ENCODE assay signal across 10 cellular contexts in the genomic region with DNA sequence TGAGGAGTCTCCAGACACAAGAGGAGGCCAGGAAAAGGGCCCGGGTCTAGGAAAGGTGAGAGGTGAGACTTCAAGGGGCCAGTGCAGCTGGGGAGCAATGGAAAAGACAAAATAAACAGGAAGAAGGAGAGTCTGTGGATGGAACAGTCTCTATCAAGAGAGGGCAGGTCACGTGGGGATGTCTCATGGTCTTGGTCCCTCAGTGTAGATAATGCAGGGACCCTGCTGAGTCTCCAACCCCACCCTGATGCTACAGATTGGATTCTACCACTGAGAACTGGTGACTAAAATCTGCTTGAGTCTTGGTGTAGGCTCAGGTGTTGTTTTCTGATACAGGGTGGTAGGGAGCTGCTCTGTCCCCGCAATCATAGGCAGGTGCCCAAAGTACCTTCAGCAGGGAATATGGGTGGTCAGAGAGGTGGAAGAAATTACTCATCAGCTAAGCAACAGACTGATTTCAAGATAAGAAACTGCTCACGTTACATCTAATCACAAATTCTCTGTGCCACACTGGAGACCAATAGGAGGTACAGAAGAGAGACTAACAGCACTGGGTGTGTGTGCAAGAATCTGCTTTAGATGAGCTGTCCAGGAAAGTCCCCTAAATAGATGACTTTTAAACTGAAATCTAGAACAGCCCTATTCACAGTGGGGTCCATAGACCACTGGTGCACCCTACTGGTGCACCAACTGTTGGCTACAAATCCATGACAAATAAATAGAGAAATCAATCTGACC.
A peak's percentile ranks its signal among the peaks of the same experiment; 100 is the strongest.
DNase-seq lines count a peak whose midpoint lies in the region; ATAC-seq, FAIRE-seq and TF ChIP-seq lines count a peak whose summit lies in the region.
"Had no signal": no experiment of that assay in that cellular context is flagged by ENCODE, and none has a peak within 500 bp of the region (broad histone marks: within the 10 kb centered on the region; RNA-seq: fewer than 3 reads in every experiment).

No MANE protein-coding gene starts in this region.

- H3K36me3 ChIP-seq in astrocyte (ENCODE audit: insufficient read depth, low read length) (no peaks in the 10 kb centered on the region), smooth muscle cell (ENCODE audit: low read depth) (no peaks in the 10 kb centered on the region)

- ATAC-seq in activated T-cell treated with anti-CD3 and anti-CD28 coated beads, Interleukin-2, amount 50 U/mL, for 4 hours: peak; percentile 91 to 93
- peak; percentile 70 for ATAC-seq in HG03196 (IDR thresholded peaks at IDR 0.05; ENCODE audit: unreplicated experiment)
- no peak for ATAC-seq in GM21360 (IDR thresholded peaks at IDR 0.05; ENCODE audit: unreplicated experiment)

- no peak overlapping the region for H3K27ac ChIP-seq in astrocyte (ENCODE audit: low read depth, low read length)
- H3K27ac ChIP-seq in smooth muscle cell (ENCODE audit: low read depth): no peak overlapping the region

- H3K4me3 Mint-ChIP-seq in activated T-cell treated with anti-CD3 and anti-CD28 coated beads, Interleukin-2, amount 50 U/mL, for 4 hours: no peak overlapping the region
- no peak overlapping the region for H3K4me3 Mint-ChIP-seq in astrocyte (ENCODE audit: unreplicated experiment)
- H3K4me3 Mint-ChIP-seq in activated T-helper 1 cell treated with anti-CD3 and anti-CD28 coated beads, Interleukin-12 subunit alpha, Interleukin-12 subunit beta, Interleukin-2, Interleukin-4 antibody, amounts not matched to agents 30 ng/mL and 10 ng/mL and 1 ng/mL, durations not matched to agents 14 hours and 24 hours and 36 hours: no peak overlapping the region
- H3K4me3 Mint-ChIP-seq: T-helper 1 cell treated with Interleukin-12 subunit alpha and Interleukin-12 subunit beta and Interleukin-4 antibody, amounts not matched to agents 30 μg/mL and 1 μg/mL, for 36 hours had no signal

- peak; percentile 32 for TF ChIP-seq CTCF in astrocyte (IDR thresholded peaks at IDR 0.05; ENCODE audit: insufficient read depth, low read depth, low read length)
- TF ChIP-seq CTCF in smooth muscle cell (IDR thresholded peaks at IDR 0.05; ENCODE audit: borderline replicate concordance, insufficient read depth, poor library complexity, severe bottlenecking): peak; percentile 17

- H3K9ac ChIP-seq in astrocyte (ENCODE audit: low read length) (no peak overlapping the region), smooth muscle cell (ENCODE audit: low read depth) (no peak overlapping the region)

- H2AFZ ChIP-seq in astrocyte (ENCODE audit: low read depth, low read length) (no peak overlapping the region), smooth muscle cell (ENCODE audit: low read depth) (no peak overlapping the region)

- H3K36me3 Mint-ChIP-seq in activated T-cell treated with anti-CD3 and anti-CD28 coated beads, Interleukin-2, amount 50 U/mL, for 4 hours (ENCODE audit: insufficient read depth): no peaks in the 10 kb centered on the region
- H3K36me3 Mint-ChIP-seq in astrocyte (ENCODE audit: low read depth, unreplicated experiment): peaks cover 11% of the 10 kb centered on the region
- no peaks in the 10 kb centered on the region for H3K36me3 Mint-ChIP-seq in activated T-helper 1 cell treated with anti-CD3 and anti-CD28 coated beads, Interleukin-12 subunit alpha, Interleukin-12 subunit beta, Interleukin-2, Interleukin-4 antibody, amounts not matched to agents 30 ng/mL and 10 ng/mL and 1 ng/mL, durations not matched to agents 14 hours and 24 hours and 36 hours (ENCODE audit: low read depth)

- H3K79me2 ChIP-seq in astrocyte (ENCODE audit: insufficient read depth, low read length): no peaks in the 10 kb centered on the region
- no peaks in the 10 kb centered on the region for H3K79me2 ChIP-seq in smooth muscle cell (ENCODE audit: low read depth)

- H3K4me1 Mint-ChIP-seq in activated T-cell treated with anti-CD3 and anti-CD28 coated beads, Interleukin-2, amount 50 U/mL, for 4 hours (ENCODE audit: low read depth): peaks cover 48% of the 10 kb centered on the region
- peaks cover 13% of the 10 kb centered on the region for H3K4me1 Mint-ChIP-seq in astrocyte (ENCODE audit: low read depth, unreplicated experiment)
- H3K4me1 Mint-ChIP-seq in activated T-helper 1 cell treated with anti-CD3 and anti-CD28 coated beads, Interleukin-12 subunit alpha, Interleukin-12 subunit beta, Interleukin-2, Interleukin-4 antibody, amounts not matched to agents 30 ng/mL and 10 ng/mL and 1 ng/mL, durations not matched to agents 14 hours and 24 hours and 36 hours (ENCODE audit: low read depth): peaks cover 11% of the 10 kb centered on the region

- H3K4me2 ChIP-seq in astrocyte (ENCODE audit: low read length): no peak overlapping the region
- no peak overlapping the region for H3K4me2 ChIP-seq in smooth muscle cell

- WGBS in smooth muscle cell (ENCODE audit: low lambda C conversion rate): 81% methylated on average over 4 of the region's 4 CpGs

- intact Hi-C loops in activated T-helper 1 cell treated with anti-CD3 and anti-CD28 coated beads, Interleukin-12 subunit alpha, Interleukin-12 subunit beta, Interleukin-2, Interleukin-4 antibody, amounts not matched to agents 30 ng/mL and 10 ng/mL and 1 ng/mL, durations not matched to agents 14 hours and 24 hours and 36 hours (cut with micrococcal nuclease): loop anchor here (1.0 kb wide), 1 partner anchor 111 kb away; no protein-coding TSS in a partner anchor

- H3K27me3 ChIP-seq in astrocyte (ENCODE audit: insufficient read depth, low read length) (no peaks in the 10 kb centered on the region), smooth muscle cell (ENCODE audit: low read depth) (no peaks in the 10 kb centered on the region)

- H3K4me1 ChIP-seq in astrocyte (ENCODE audit: insufficient read depth, low read length) (no peaks in the 10 kb centered on the region), smooth muscle cell (ENCODE audit: low read depth) (peaks cover 6% of the 10 kb centered on the region)

- FAIRE-seq in astrocyte (lab: Jason Lieb, UNC): no peak
- FAIRE-seq: G401.6 had no signal

- no peaks in the 10 kb centered on the region for H3K9me3 Mint-ChIP-seq in activated T-cell treated with anti-CD3 and anti-CD28 coated beads, Interleukin-2, amount 50 U/mL, for 4 hours
- H3K9me3 Mint-ChIP-seq in astrocyte (ENCODE audit: unreplicated experiment): peaks cover 4% of the 10 kb centered on the region
- no peaks in the 10 kb centered on the region for H3K9me3 Mint-ChIP-seq in activated T-helper 1 cell treated with anti-CD3 and anti-CD28 coated beads, Interleukin-12 subunit alpha, Interleukin-12 subunit beta, Interleukin-2, Interleukin-4 antibody, amounts not matched to agents 30 ng/mL and 10 ng/mL and 1 ng/mL, durations not matched to agents 14 hours and 24 hours and 36 hours
- H3K9me3 Mint-ChIP-seq: T-helper 1 cell treated with Interleukin-12 subunit alpha and Interleukin-12 subunit beta and Interleukin-4 antibody, amounts not matched to agents 30 μg/mL and 1 μg/mL, for 36 hours had no signal

- DNase-seq in activated T-cell treated with anti-CD3 and anti-CD28 coated beads, Interleukin-2, amount 50 U/mL, for 4 hours: no peak
- no peak for DNase-seq in activated T-cell treated with anti-CD3 and anti-CD28 coated beads, Interleukin-2, amount 50 U/mL, for 1 hour
- peak; percentile 35 for DNase-seq in astrocyte (ENCODE audit: low read depth)
- no peak for DNase-seq in smooth muscle cell (lab: John Stamatoyannopoulos, UW; ENCODE audit: unreplicated experiment)
- no peak for DNase-seq in AG08396 (ENCODE audit: low spot score)
- no peak for DNase-seq in activated T-helper 1 cell treated with anti-CD3 and anti-CD28 coated beads, Interleukin-12 subunit alpha, Interleukin-12 subunit beta, Interleukin-2, Interleukin-4 antibody, amounts not matched to agents 30 ng/mL and 10 ng/mL and 1 ng/mL, durations not matched to agents 14 hours and 24 hours and 36 hours (ENCODE audit: low spot score)

- H3K9me3 ChIP-seq in astrocyte (ENCODE audit: insufficient read depth, low read depth, low read length): no peaks in the 10 kb centered on the region
- peaks cover under 1% of the 10 kb centered on the region for H3K9me3 ChIP-seq in smooth muscle cell (replicated peaks; ENCODE audit: low read depth)

- no peak overlapping the region for H3K27ac Mint-ChIP-seq in astrocyte (ENCODE audit: unreplicated experiment)
- no peak overlapping the region for H3K27ac Mint-ChIP-seq in activated T-helper 1 cell treated with anti-CD3 and anti-CD28 coated beads, Interleukin-12 subunit alpha, Interleukin-12 subunit beta, Interleukin-2, Interleukin-4 antibody, amounts not matched to agents 30 ng/mL and 10 ng/mL and 1 ng/mL, durations not matched to agents 14 hours and 24 hours and 36 hours
- H3K27ac Mint-ChIP-seq: T-helper 1 cell treated with Interleukin-12 subunit alpha and Interleukin-12 subunit beta and Interleukin-4 antibody, amounts not matched to agents 30 μg/mL and 1 μg/mL, for 36 hours had no signal

- no peak overlapping the region for H3K4me3 ChIP-seq in astrocyte (ENCODE audit: insufficient read depth, low read depth, low read length)
- no peak overlapping the region for H3K4me3 ChIP-seq in smooth muscle cell

- H3F3A ChIP-seq in smooth muscle cell (ENCODE audit: low read depth): no peaks in the 10 kb centered on the region

- H4K20me1 ChIP-seq in astrocyte (ENCODE audit: insufficient read depth, low read length) (no peaks in the 10 kb centered on the region), smooth muscle cell (ENCODE audit: low read depth) (no peaks in the 10 kb centered on the region)

- H3K27me3 Mint-ChIP-seq in activated T-cell treated with anti-CD3 and anti-CD28 coated beads, Interleukin-2, amount 50 U/mL, for 4 hours (ENCODE audit: low read depth): peaks cover 2% of the 10 kb centered on the region
- H3K27me3 Mint-ChIP-seq in astrocyte (ENCODE audit: low read depth, unreplicated experiment): peaks cover 13% of the 10 kb centered on the region
- H3K27me3 Mint-ChIP-seq in activated T-helper 1 cell treated with anti-CD3 and anti-CD28 coated beads, Interleukin-12 subunit alpha, Interleukin-12 subunit beta, Interleukin-2, Interleukin-4 antibody, amounts not matched to agents 30 ng/mL and 10 ng/mL and 1 ng/mL, durations not matched to agents 14 hours and 24 hours and 36 hours (ENCODE audit: insufficient read depth): peaks cover 3% of the 10 kb centered on the region
